ENCODE assay signal across 17 cellular contexts in the genomic region with DNA sequence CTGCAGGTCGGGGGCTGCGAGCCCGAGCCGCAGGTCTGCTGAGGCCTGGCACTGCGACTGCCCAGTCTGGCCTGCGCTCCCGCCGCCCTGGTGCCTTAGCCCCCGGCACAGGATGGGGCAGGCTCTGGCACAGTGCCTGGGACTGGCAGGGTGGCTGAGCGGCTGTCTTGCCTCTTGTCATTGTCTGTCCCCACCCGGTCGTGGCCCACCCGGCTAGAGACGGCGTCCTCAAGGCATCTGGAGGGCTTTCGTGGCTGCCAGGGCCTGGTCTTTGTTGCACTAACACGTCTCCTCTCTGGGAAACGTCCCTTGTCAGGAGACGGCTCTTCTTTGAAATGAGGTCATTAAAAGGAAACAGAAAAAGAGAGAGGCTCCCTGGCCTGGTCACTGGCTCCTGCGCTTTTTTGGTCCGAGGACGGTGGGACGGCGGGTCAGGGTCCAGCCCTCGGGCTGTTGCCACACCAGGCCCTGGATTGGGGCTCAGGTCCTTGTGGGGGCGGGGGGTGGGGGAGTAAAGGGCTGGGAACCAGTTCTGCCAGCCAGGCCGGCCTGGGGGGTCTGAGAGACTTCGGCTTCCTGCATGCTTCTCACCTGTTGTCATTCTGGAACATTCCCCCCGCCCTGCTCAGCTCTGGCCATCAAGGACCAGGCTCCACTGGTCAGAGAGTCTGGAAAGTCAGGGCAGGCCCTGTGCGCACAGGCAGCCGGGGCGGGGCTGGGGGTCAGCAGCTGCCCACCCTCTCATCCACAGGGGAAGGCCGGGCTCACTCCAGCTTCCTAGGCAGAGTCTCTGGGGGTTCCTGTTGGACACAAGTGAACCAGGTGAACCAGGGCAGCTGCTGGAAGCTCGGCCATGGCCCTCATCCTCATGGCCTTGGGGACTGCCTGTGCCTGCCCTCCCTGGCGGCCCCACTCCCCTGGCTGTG. TPM values are rescaled to one million over a fixed set of nuclear protein-coding genes. Genes with fewer than 3 reads are reported as not detected.
DNase-seq lines count a peak whose midpoint lies in the region; ATAC-seq, FAIRE-seq and TF ChIP-seq lines count a peak whose summit lies in the region.
"Had no signal": no experiment of that assay in that cellular context is flagged by ENCODE, and none has a peak within 500 bp of the region (broad histone marks: within the 10 kb centered on the region; RNA-seq: fewer than 3 reads in every experiment).

No MANE protein-coding gene starts in this region.

- TF ChIP-seq RAD21 in liver (IDR thresholded peaks at IDR 0.05): no peak
- no peak for TF ChIP-seq RAD21 in HepG2 (CRISPR knock-in tag; IDR thresholded peaks at IDR 0.05)

- CTCF ChIA-PET in HepG2 (lab: Yijun Ruan, JAX; ENCODE audit: low intra/inter-chr PET ratio, low total read pairs): no interaction called here

- H4K20me1 ChIP-seq in HepG2 (ENCODE audit: insufficient read depth, low read length): no peaks in the 10 kb centered on the region

- peaks cover 3% of the 10 kb centered on the region for H3K36me3 Mint-ChIP-seq in T-helper 17 cell (ENCODE audit: low read depth)

- POLR2A ChIA-PET in HepG2 (lab: Yijun Ruan, JAX): no interaction called here

- no TSS peak for BruUV-seq in HepG2 (replicated peaks; lab: Mats Ljungman, UMichigan)

- FAIRE-seq in HepG2 (lab: Jason Lieb, UNC): no peak

- no peak overlapping the region for H3K4me2 ChIP-seq in HepG2 (ENCODE audit: low read depth, low read length)

- no peak for ATAC-seq in HepG2
- ATAC-seq in T-helper 17 cell: no peak

- in situ Hi-C loops in HepG2 (cut with HindIII; ENCODE audit: extremely low pct_ligation_motif_present, low pct_unique_long_range_greater_than_20kb) (loop anchor here (10.0 kb wide), 1 partner anchor 61 kb away; no protein-coding TSS in a partner anchor), T47D (cut with HindIII; ENCODE audit: low pct_unique_long_range_greater_than_20kb, low sequenced_read_pairs) (no loop called here)

- H3K27ac ChIP-seq in liver (ENCODE audit: low read depth in 1 of 2, low read length in 2 of 2) (no peak overlapping the region), HepG2 (ENCODE audit: extremely low read length, insufficient read depth, low read length) (no peak overlapping the region)

- no peaks in the 10 kb centered on the region for H3K4me1 Mint-ChIP-seq in T-helper 17 cell

- H3K9ac ChIP-seq in liver (ENCODE audit: low read depth in 1 of 2, low read length in 2 of 2) (no peak overlapping the region), HepG2 (ENCODE audit: insufficient read depth, low read depth, low read length) (no peak overlapping the region)

- H3K4me3 ChIP-seq in liver (ENCODE audit: low read depth in 1 of 3, low read length in 3 of 3) (no peak overlapping the region), HepG2 (replicated peaks in 1 of 3; ENCODE audit: insufficient read depth in 1 of 3, low read depth in 2 of 3, low read length in 3 of 3) (no peak overlapping the region)

- no peaks in the 10 kb centered on the region for H3K79me2 ChIP-seq in HepG2 (ENCODE audit: insufficient read depth, low read length)

- H3K4me1 ChIP-seq in liver (ENCODE audit: control insufficient read depth in 4 of 4, insufficient read depth in 4 of 4, low read length in 3 of 4) (peaks cover 5 to 34% (median 23%) of the 10 kb centered on the region in 4 donors), HepG2 (ENCODE audit: insufficient read depth, low read length) (peaks cover 18% of the 10 kb centered on the region)

- H3K9me3 ChIP-seq in liver (ENCODE audit: control insufficient read depth in 4 of 4, low read length in 3 of 4) (no peaks in the 10 kb centered on the region), HepG2 (ENCODE audit: low read length) (no peaks in the 10 kb centered on the region), T-helper 17 cell (ENCODE audit: control insufficient read depth, low read length, poor library complexity, severe bottlenecking) (no peaks in the 10 kb centered on the region)

- peaks cover 0 to 12% (median 4%) of the 10 kb centered on the region in 4 donors for H3K36me3 ChIP-seq in liver (ENCODE audit: control insufficient read depth in 4 of 4, insufficient read depth in 3 of 4, low read depth in 1 of 4, low read length in 3 of 4)
- peaks cover 8 to 24% of the 10 kb centered on the region in 2 experiments; a peak in 4 of 5 replicates for H3K36me3 ChIP-seq in HepG2 (replicated peaks in 1 of 2; ENCODE audit: control insufficient read depth in 1 of 2, insufficient read depth in 2 of 2, low read length in 2 of 2)

- no peak overlapping the region for H3K4me3 Mint-ChIP-seq in T-helper 17 cell

- TF ChIP-seq CTCF in liver (IDR thresholded peaks at IDR 0.05; ENCODE audit: low read depth, low read length, missing input control): no peak
- no peak for TF ChIP-seq CTCF in HepG2 (CRISPR knock-in tag; IDR thresholded peaks at IDR 0.05)

- intact Hi-C loops in HepG2 (cut with micrococcal nuclease; ENCODE audit: unreplicated experiment): no loop called here

- TF ChIP-seq EP300 in HepG2 (IDR thresholded peaks at IDR 0.05; ENCODE audit: low read depth in 2 of 2, low read length in 2 of 2): no peak
- no peak for TF ChIP-seq EP300 in HepG2 (CRISPR knock-in tag; IDR thresholded peaks at IDR 0.05; ENCODE audit: borderline replicate concordance)

- DNase-seq in HepG2 (ENCODE audit: low spot score) (no peak), T47D (ENCODE audit: low read depth in 1 of 2, low spot score in 1 of 2) (peak; percentile 41 to 48), islet precursor cell (peak; percentile 89), NCI-H446 (lab: John Stamatoyannopoulos, UW) (no peak), T-helper 17 cell (no peak), EL (no peak)
- no peak for DNase-seq in NK-92 treated with Interleukin-12 subunit alpha and Interleukin-12 subunit beta, amount 100 ng/mL, for 24 hours (lab: John Stamatoyannopoulos, UW)
- DNase-seq: DMS79, GF-D8, IMR-90, Kasumi-1, NCI-H1930, NCI-H2171 treated with DMSO at 0.1 percent for 48 hours, NCI-H510A treated with DMSO at 0.1 percent for 48 hours had no signal

- 79% methylated on average over 35 of the region's 35 CpGs for WGBS in liver
- WGBS in HepG2 (ENCODE audit: low lambda C conversion rate): 96% methylated on average over 17 of the region's 35 CpGs

- H3K27ac Mint-ChIP-seq in T-helper 17 cell: no peak overlapping the region

- H3K27me3 ChIP-seq in liver (ENCODE audit: control insufficient read depth in 4 of 4, insufficient read depth in 4 of 4, low read length in 3 of 4) (no peaks in the 10 kb centered on the region), HepG2 (ENCODE audit: control insufficient read depth in 1 of 2, insufficient read depth in 2 of 2, low read length in 2 of 2) (no peaks in the 10 kb centered on the region)

- H3K27me3 Mint-ChIP-seq in T-helper 17 cell: no peaks in the 10 kb centered on the region

- no peak overlapping the region for H2AFZ ChIP-seq in HepG2 (ENCODE audit: low read length)

- TF ChIP-seq POLR2A in HepG2 (IDR thresholded peaks at IDR 0.05; ENCODE audit: insufficient read depth in 1 of 2, low read depth in 2 of 2, low read length in 2 of 2): no peak

RNA-seq across cellular contexts. Expression of gene ZNF554, which starts 6.2 kb away (rescaled TPM):
- total RNA-seq in liver: 1 to 10 TPM; 2.7 to 3.3 TPM
- polyA plus RNA-seq in liver: 1 to 10 TPM in 1 of 2 donors, under 1 TPM in 1; 0.94 to 1.5 TPM
- total RNA-seq in HepG2 (2016; rRNA removed; fragmentation: Illumina TruSeq; extraction: Trizol): 2.7 and 3.0 TPM in 2 replicates
- total RNA-seq in HepG2 (2016; cell fraction: cytosol; rRNA removed; fragmentation: Illumina TruSeq; extraction: Trizol; ENCODE audit: low read depth): 0.88 and 1.3 TPM in 2 replicates
- total RNA-seq in HepG2 (2016; cell fraction: insoluble cytoplasmic fraction; rRNA removed; fragmentation: Illumina TruSeq; extraction: Trizol): 2.8 and 2.9 TPM in 2 replicates
- 2.2 and 2.7 TPM in 2 replicates for total RNA-seq in HepG2 (2016; cell fraction: membrane; rRNA removed; fragmentation: Illumina TruSeq; extraction: Trizol)
- 2.4 and 2.6 TPM in 2 replicates for total RNA-seq in HepG2 (2016; cell fraction: nucleus; rRNA removed; fragmentation: Illumina TruSeq; extraction: Trizol)
- polyA plus RNA-seq in HepG2 (2011; rRNA removed): 2.2 and 2.4 TPM in 2 replicates
- 1.0 and 1.8 TPM in 2 replicates for polyA plus RNA-seq in HepG2 (2011; cell fraction: cytosol; rRNA removed)
- 2.7 and 4.3 TPM in 2 replicates for polyA plus RNA-seq in HepG2 (2011; cell fraction: nucleus; rRNA removed)
- 2.4 and 2.5 TPM in 2 replicates for polyA plus RNA-seq in HepG2 (2012)
- polyA plus RNA-seq in HepG2 (2016; cell fraction: cytosol; fragmentation: Illumina TruSeq; extraction: Trizol; ENCODE audit: low read depth): 0.44 and 0.53 TPM in 2 replicates
- polyA plus RNA-seq in HepG2 (2016; cell fraction: insoluble cytoplasmic fraction; fragmentation: Illumina TruSeq; extraction: Trizol; ENCODE audit: low read depth): 1.6 and 1.8 TPM in 2 replicates
- polyA plus RNA-seq in HepG2 (2016; cell fraction: membrane; fragmentation: Illumina TruSeq; extraction: Trizol; ENCODE audit: low read depth): 1.1 and 1.3 TPM in 2 replicates
- 4.4 and 5.6 TPM in 2 replicates for polyA plus RNA-seq in HepG2 (2016; cell fraction: nucleus; fragmentation: Illumina TruSeq; extraction: Trizol; ENCODE audit: insufficient read depth, low read depth)
- 1.1 and 2.6 TPM in 2 replicates for polyA minus RNA-seq in HepG2 (2011; rRNA and poly(A)+ RNA removed; ENCODE audit: low replicate concordance)
- polyA minus RNA-seq in HepG2 (2011; cell fraction: cytosol; rRNA and poly(A)+ RNA removed): 1.5 and 1.6 TPM in 2 replicates
- 1.8 and 2.6 TPM in 2 replicates for polyA minus RNA-seq in HepG2 (2011; cell fraction: nucleus; rRNA and poly(A)+ RNA removed)
- 1 to 10 TPM; 3.0 to 3.2 TPM for total RNA-seq in T-helper 17 cell

RNA-seq across cellular contexts. Expression of gene ZNF555, which starts 27.8 kb away (rescaled TPM):
- total RNA-seq in liver: 1 to 10 TPM; 2.4 to 2.8 TPM
- polyA plus RNA-seq in liver: 1 to 10 TPM; 1.3 to 2.0 TPM
- total RNA-seq in HepG2 (2016; rRNA removed; fragmentation: Illumina TruSeq; extraction: Trizol): 8.0 and 12.4 TPM in 2 replicates
- 1.8 and 2.9 TPM in 2 replicates for total RNA-seq in HepG2 (2016; cell fraction: cytosol; rRNA removed; fragmentation: Illumina TruSeq; extraction: Trizol; ENCODE audit: low read depth)
- total RNA-seq in HepG2 (2016; cell fraction: insoluble cytoplasmic fraction; rRNA removed; fragmentation: Illumina TruSeq; extraction: Trizol): 6.5 and 12.2 TPM in 2 replicates
- total RNA-seq in HepG2 (2016; cell fraction: membrane; rRNA removed; fragmentation: Illumina TruSeq; extraction: Trizol): 4.5 and 6.1 TPM in 2 replicates
- 4.7 and 5.1 TPM in 2 replicates for total RNA-seq in HepG2 (2016; cell fraction: nucleus; rRNA removed; fragmentation: Illumina TruSeq; extraction: Trizol)
- polyA plus RNA-seq in HepG2 (2011; rRNA removed): 5.0 and 5.3 TPM in 2 replicates
- polyA plus RNA-seq in HepG2 (2011; cell fraction: cytosol; rRNA removed): 2.4 and 3.9 TPM in 2 replicates
- polyA plus RNA-seq in HepG2 (2011; cell fraction: nucleus; rRNA removed): 2.1 and 4.1 TPM in 2 replicates
- 5.6 and 6.0 TPM in 2 replicates for polyA plus RNA-seq in HepG2 (2012)
- 0.28 and 0.34 TPM in 2 replicates for polyA plus RNA-seq in HepG2 (2016; cell fraction: cytosol; fragmentation: Illumina TruSeq; extraction: Trizol; ENCODE audit: low read depth)
- polyA plus RNA-seq in HepG2 (2016; cell fraction: insoluble cytoplasmic fraction; fragmentation: Illumina TruSeq; extraction: Trizol; ENCODE audit: low read depth): 5.3 and 5.9 TPM in 2 replicates
- polyA plus RNA-seq in HepG2 (2016; cell fraction: membrane; fragmentation: Illumina TruSeq; extraction: Trizol; ENCODE audit: low read depth): 0.68 and 1.1 TPM in 2 replicates
- polyA plus RNA-seq in HepG2 (2016; cell fraction: nucleus; fragmentation: Illumina TruSeq; extraction: Trizol; ENCODE audit: insufficient read depth, low read depth): 4.9 and 5.6 TPM in 2 replicates
- 1.3 and 4.9 TPM in 2 replicates for polyA minus RNA-seq in HepG2 (2011; rRNA and poly(A)+ RNA removed; ENCODE audit: low replicate concordance)
- polyA minus RNA-seq in HepG2 (2011; cell fraction: cytosol; rRNA and poly(A)+ RNA removed): 6.2 and 10.6 TPM in 2 replicates
- polyA minus RNA-seq in HepG2 (2011; cell fraction: nucleus; rRNA and poly(A)+ RNA removed): 7.2 and 13.2 TPM in 2 replicates
- 1 to 10 TPM; 3.0 to 3.4 TPM for total RNA-seq in T-helper 17 cell

RNA-seq across cellular contexts. Expression of gene THOP1, which starts 28.2 kb away (rescaled TPM):
- 10 to 100 TPM; 45.6 to 56.2 TPM for total RNA-seq in liver
- polyA plus RNA-seq in liver: 10 to 100 TPM; 39.1 to 43.8 TPM
- total RNA-seq in HepG2 (2016; rRNA removed; fragmentation: Illumina TruSeq; extraction: Trizol): 98.1 and 116 TPM in 2 replicates
- 12.3 and 13.1 TPM in 2 replicates for total RNA-seq in HepG2 (2016; cell fraction: cytosol; rRNA removed; fragmentation: Illumina TruSeq; extraction: Trizol; ENCODE audit: low read depth)
- 83.9 and 120 TPM in 2 replicates for total RNA-seq in HepG2 (2016; cell fraction: insoluble cytoplasmic fraction; rRNA removed; fragmentation: Illumina TruSeq; extraction: Trizol)
- 35.7 and 37.5 TPM in 2 replicates for total RNA-seq in HepG2 (2016; cell fraction: membrane; rRNA removed; fragmentation: Illumina TruSeq; extraction: Trizol)
- 71.2 and 83.7 TPM in 2 replicates for total RNA-seq in HepG2 (2016; cell fraction: nucleus; rRNA removed; fragmentation: Illumina TruSeq; extraction: Trizol)
- 74.4 and 81.4 TPM in 2 replicates for polyA plus RNA-seq in HepG2 (2011; rRNA removed)
- polyA plus RNA-seq in HepG2 (2011; cell fraction: cytosol; rRNA removed): 50.2 and 88.6 TPM in 2 replicates
- polyA plus RNA-seq in HepG2 (2011; cell fraction: nucleus; rRNA removed): 183 and 242 TPM in 2 replicates
- polyA plus RNA-seq in HepG2 (2012): 41.9 and 45.1 TPM in 2 replicates
- polyA plus RNA-seq in HepG2 (2016; cell fraction: cytosol; fragmentation: Illumina TruSeq; extraction: Trizol; ENCODE audit: low read depth): 9.6 TPM in 2 replicates
- 69.9 and 92.7 TPM in 2 replicates for polyA plus RNA-seq in HepG2 (2016; cell fraction: insoluble cytoplasmic fraction; fragmentation: Illumina TruSeq; extraction: Trizol; ENCODE audit: low read depth)
- polyA plus RNA-seq in HepG2 (2016; cell fraction: membrane; fragmentation: Illumina TruSeq; extraction: Trizol; ENCODE audit: low read depth): 20.1 and 20.4 TPM in 2 replicates
- 159 and 175 TPM in 2 replicates for polyA plus RNA-seq in HepG2 (2016; cell fraction: nucleus; fragmentation: Illumina TruSeq; extraction: Trizol; ENCODE audit: insufficient read depth, low read depth)
- polyA minus RNA-seq in HepG2 (2011; rRNA and poly(A)+ RNA removed; ENCODE audit: low replicate concordance): 118 and 211 TPM in 2 replicates
- 39.9 and 51.4 TPM in 2 replicates for polyA minus RNA-seq in HepG2 (2011; cell fraction: cytosol; rRNA and poly(A)+ RNA removed)
- 26.3 and 32.6 TPM in 2 replicates for polyA minus RNA-seq in HepG2 (2011; cell fraction: nucleus; rRNA and poly(A)+ RNA removed)
- 10 to 100 TPM; 24.2 to 28.1 TPM for total RNA-seq in T-helper 17 cell

RNA-seq across cellular contexts. Expression of gene SGTA, which starts 30.4 kb away (rescaled TPM):
- total RNA-seq in liver (10 to 100 TPM; 16.7 to 23.2 TPM), HepG2 (2016; rRNA removed; fragmentation: Illumina TruSeq; extraction: Trizol) (47.4 and 47.5 TPM in 2 replicates), T-helper 17 cell (10 to 100 TPM; 29.2 to 31.9 TPM)
- polyA plus RNA-seq in liver (10 to 100 TPM; 18.9 to 38.4 TPM), HepG2 (2011; rRNA removed) (43.0 and 43.9 TPM in 2 replicates)
- total RNA-seq in HepG2 (2016; cell fraction: cytosol; rRNA removed; fragmentation: Illumina TruSeq; extraction: Trizol; ENCODE audit: low read depth): 15.4 and 15.7 TPM in 2 replicates
- 38.4 and 51.3 TPM in 2 replicates for total RNA-seq in HepG2 (2016; cell fraction: insoluble cytoplasmic fraction; rRNA removed; fragmentation: Illumina TruSeq; extraction: Trizol)
- total RNA-seq in HepG2 (2016; cell fraction: membrane; rRNA removed; fragmentation: Illumina TruSeq; extraction: Trizol): 36.5 and 39.1 TPM in 2 replicates
- 22.7 and 29.7 TPM in 2 replicates for total RNA-seq in HepG2 (2016; cell fraction: nucleus; rRNA removed; fragmentation: Illumina TruSeq; extraction: Trizol)
- polyA plus RNA-seq in HepG2 (2011; cell fraction: cytosol; rRNA removed): 36.5 and 53.7 TPM in 2 replicates
- polyA plus RNA-seq in HepG2 (2011; cell fraction: nucleus; rRNA removed): 91.7 and 100.0 TPM in 2 replicates
- polyA plus RNA-seq in HepG2 (2012): 31.5 and 46.4 TPM in 2 replicates
- 19.4 and 21.9 TPM in 2 replicates for polyA plus RNA-seq in HepG2 (2016; cell fraction: cytosol; fragmentation: Illumina TruSeq; extraction: Trizol; ENCODE audit: low read depth)
- polyA plus RNA-seq in HepG2 (2016; cell fraction: insoluble cytoplasmic fraction; fragmentation: Illumina TruSeq; extraction: Trizol; ENCODE audit: low read depth): 59.1 and 69.1 TPM in 2 replicates
- 43.4 and 44.2 TPM in 2 replicates for polyA plus RNA-seq in HepG2 (2016; cell fraction: membrane; fragmentation: Illumina TruSeq; extraction: Trizol; ENCODE audit: low read depth)
- polyA plus RNA-seq in HepG2 (2016; cell fraction: nucleus; fragmentation: Illumina TruSeq; extraction: Trizol; ENCODE audit: insufficient read depth, low read depth): 75.8 and 78.8 TPM in 2 replicates
- 33.4 and 37.8 TPM in 2 replicates for polyA minus RNA-seq in HepG2 (2011; rRNA and poly(A)+ RNA removed; ENCODE audit: low replicate concordance)
- 21.6 and 25.4 TPM in 2 replicates for polyA minus RNA-seq in HepG2 (2011; cell fraction: cytosol; rRNA and poly(A)+ RNA removed)
- 12.1 and 13.1 TPM in 2 replicates for polyA minus RNA-seq in HepG2 (2011; cell fraction: nucleus; rRNA and poly(A)+ RNA removed)

RNA-seq across cellular contexts. Expression of gene ZNF556, which starts 53.6 kb away (rescaled TPM):
- total RNA-seq in liver (under 1 TPM in 1 of 2 donors, not detected in 1; 0.08 TPM), HepG2 (2016; rRNA removed; fragmentation: Illumina TruSeq; extraction: Trizol) (28.6 and 41.2 TPM in 2 replicates), T-helper 17 cell (not detected)
- polyA plus RNA-seq in liver (not detected), HepG2 (2011; rRNA removed) (4.2 and 5.5 TPM in 2 replicates)
- total RNA-seq in HepG2 (2016; cell fraction: cytosol; rRNA removed; fragmentation: Illumina TruSeq; extraction: Trizol; ENCODE audit: low read depth): 1.8 and 2.7 TPM in 2 replicates
- 27.1 and 45.6 TPM in 2 replicates for total RNA-seq in HepG2 (2016; cell fraction: insoluble cytoplasmic fraction; rRNA removed; fragmentation: Illumina TruSeq; extraction: Trizol)
- 7.1 and 7.5 TPM in 2 replicates for total RNA-seq in HepG2 (2016; cell fraction: membrane; rRNA removed; fragmentation: Illumina TruSeq; extraction: Trizol)
- 11.2 and 14.3 TPM in 2 replicates for total RNA-seq in HepG2 (2016; cell fraction: nucleus; rRNA removed; fragmentation: Illumina TruSeq; extraction: Trizol)
- polyA plus RNA-seq in HepG2 (2011; cell fraction: cytosol; rRNA removed): 3.2 and 3.9 TPM in 2 replicates
- polyA plus RNA-seq in HepG2 (2011; cell fraction: nucleus; rRNA removed): 2.7 and 3.8 TPM in 2 replicates
- 9.5 and 11.2 TPM in 2 replicates for polyA plus RNA-seq in HepG2 (2012)
- polyA plus RNA-seq in HepG2 (2016; cell fraction: cytosol; fragmentation: Illumina TruSeq; extraction: Trizol; ENCODE audit: low read depth): 1.3 and 1.5 TPM in 2 replicates
- polyA plus RNA-seq in HepG2 (2016; cell fraction: insoluble cytoplasmic fraction; fragmentation: Illumina TruSeq; extraction: Trizol; ENCODE audit: low read depth): 21.4 and 21.8 TPM in 2 replicates
- polyA plus RNA-seq in HepG2 (2016; cell fraction: membrane; fragmentation: Illumina TruSeq; extraction: Trizol; ENCODE audit: low read depth): 2.7 and 2.9 TPM in 2 replicates
- polyA plus RNA-seq in HepG2 (2016; cell fraction: nucleus; fragmentation: Illumina TruSeq; extraction: Trizol; ENCODE audit: insufficient read depth, low read depth): 12.1 and 15.4 TPM in 2 replicates
- 2.5 and 7.0 TPM in 2 replicates for polyA minus RNA-seq in HepG2 (2011; rRNA and poly(A)+ RNA removed; ENCODE audit: low replicate concordance)
- polyA minus RNA-seq in HepG2 (2011; cell fraction: cytosol; rRNA and poly(A)+ RNA removed): 13.7 and 18.1 TPM in 2 replicates
- polyA minus RNA-seq in HepG2 (2011; cell fraction: nucleus; rRNA and poly(A)+ RNA removed): 10.7 and 11.7 TPM in 2 replicates
- total RNA-seq: A673, H4, IMR-90 had no signal
- polyA plus RNA-seq: IMR-90 had no signal

Comparison
In these comparisons a context has a peak if more than half of its experiments do, and no peak if none do; other contexts are left out.
1. DNase-seq: peak in T47D (2 of 2) and islet precursor cell (single experiment); none in HepG2 (single experiment), NCI-H446 (0 of 2), T-helper 17 cell (0 of 3), NK-92 treated with Interleukin-12 subunit alpha and Interleukin-12 subunit beta, amount 100 ng/mL, for 24 hours (single experiment) and EL (single experiment).